ENCODE assay signal across 1 cellular context in genomic region chr17:49106366-49107210, GRCh38.
TF ChIP-seq lines count a peak whose summit lies in the region.

No MANE protein-coding gene starts in this region.

TF ChIP-seq in SK-N-SH, 30 proteins besides CTCF, POLR2A, EP300 and RAD21 (continued from another document):
- TF ChIP-seq ZBTB33 (IDR thresholded peaks at IDR 0.05; ENCODE audit: borderline replicate concordance, low read depth), result no peak
- no peak for TF ChIP-seq SMC3 (IDR thresholded peaks at IDR 0.05; ENCODE audit: low read depth, low read length)
- TF ChIP-seq PBX3 (IDR thresholded peaks at IDR 0.05), result no peak
- no peak for TF ChIP-seq USF1 (IDR thresholded peaks at IDR 0.05; ENCODE audit: borderline replicate concordance, low read depth)
- no peak for TF ChIP-seq MXI1 (IDR thresholded peaks at IDR 0.05; ENCODE audit: low read depth, low read length)
- no peak for TF ChIP-seq ELF1 (IDR thresholded peaks at IDR 0.05)
- no peak for TF ChIP-seq GABPA (IDR thresholded peaks at IDR 0.05; ENCODE audit: low read depth)
- TF ChIP-seq USF2 (IDR thresholded peaks at IDR 0.05; ENCODE audit: borderline replicate concordance, low read depth, low read length), result no peak
TF ChIP-seq in SK-N-SH: peak in this region for 0.
